24 cellular contexts compared by ENCODE assay signal in the genomic region with DNA sequence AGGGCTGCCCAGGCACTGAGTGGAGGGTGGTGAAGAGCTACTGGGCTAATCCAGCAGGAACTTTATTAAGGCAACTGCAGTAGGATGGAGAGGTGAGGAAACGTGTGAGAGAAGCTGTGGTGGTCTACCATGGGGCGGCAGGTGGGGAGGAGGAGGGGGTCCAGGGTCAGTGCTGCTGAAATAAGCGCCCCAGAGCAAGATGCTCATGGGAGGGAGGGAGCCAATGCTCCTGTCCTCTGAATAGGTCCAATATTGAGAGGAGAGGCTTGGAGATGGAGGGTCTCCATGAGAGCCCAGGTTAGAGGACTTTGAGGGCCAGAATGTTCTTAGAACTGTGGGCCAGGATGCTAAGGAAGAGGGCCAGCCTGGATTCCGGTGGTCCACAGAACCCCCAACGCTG.
"Had no signal": no experiment of that assay in that cellular context is flagged by ENCODE, and none has a peak within 500 bp of the region (broad histone marks: within the 10 kb centered on the region; RNA-seq: fewer than 3 reads in every experiment).

No MANE protein-coding gene starts in this region.

- ATAC-seq: activated CD4-positive, alpha-beta T cell treated with anti-CD3 and anti-CD28 coated beads for 36 hours; activated CD8-positive, alpha-beta T cell treated with anti-CD3 and anti-CD28 coated beads, Interleukin-2, amount 10 ng/mL, durations not matched to agents 7 days and 5 days; left ventricle myocardium superior; pancreas; stimulated activated naive B cell treated with anti-CD40 and anti-IgM and Interleukin-4, amounts not matched to agents 10 μg/mL and 1 μg/mL and 100 μg/mL, for 72 hours had no signal

- DNase-seq: activated CD4-positive, alpha-beta T cell treated with anti-CD3 and anti-CD28 coated beads for 36 hours; activated CD4-positive, CD25-positive, alpha-beta regulatory T cell; activated CD8-positive, alpha-beta T cell treated with anti-CD3 and anti-CD28 coated beads, Interleukin-2, amount 10 ng/mL, durations not matched to agents 7 days and 5 days; activated gamma-delta T cell; activated naive CD4-positive, alpha-beta T cell treated with anti-CD3 and anti-CD28 coated beads, Interleukin-2, amount 10 ng/mL, durations not matched to agents 7 days and 5 days; activated naive CD8-positive, alpha-beta T cell treated with anti-CD3 and anti-CD28 coated beads, Interleukin-2, amount 10 ng/mL, durations not matched to agents 7 days and 5 days; central memory CD4-positive, alpha-beta T cell; dermis blood vessel endothelial cell; effector CD4-positive, alpha-beta T cell; glutamatergic neuron; islet precursor cell; left ventricle myocardium superior; pancreas; retina; sigmoid colon; stimulated activated CD4-positive, alpha-beta T cell treated with anti-CD3 and anti-CD28 coated beads, Interleukin-15, amount 100 ng/mL, for 24 hours; stimulated activated CD4-positive, alpha-beta T cell treated with anti-CD3 and anti-CD28 coated beads, Interleukin-2, amount 100 ng/mL, for 24 hours; stimulated activated naive B cell treated with anti-CD40 and anti-IgM and Interleukin-4, amounts not matched to agents 10 μg/mL and 1 μg/mL and 100 μg/mL, for 72 hours; stomach had no signal

- H3K36me3 ChIP-seq: neutrophil had no signal

- H3K27ac Mint-ChIP-seq: activated CD4-positive, alpha-beta T cell treated with anti-CD3 and anti-CD28 coated beads for 36 hours; activated CD8-positive, alpha-beta T cell treated with anti-CD3 and anti-CD28 coated beads, Interleukin-2, amount 10 ng/mL, durations not matched to agents 7 days and 5 days; activated naive CD4-positive, alpha-beta T cell treated with anti-CD3 and anti-CD28 coated beads, Interleukin-2, amount 10 ng/mL, durations not matched to agents 7 days and 5 days; activated naive CD8-positive, alpha-beta T cell treated with anti-CD3 and anti-CD28 coated beads, Interleukin-2, amount 10 ng/mL, durations not matched to agents 7 days and 5 days; activated T-helper 1 cell treated with anti-CD3 and anti-CD28 coated beads, Interleukin-12 subunit alpha, Interleukin-12 subunit beta, Interleukin-2, Interleukin-4 antibody, amounts not matched to agents 30 ng/mL and 10 ng/mL and 1 ng/mL, durations not matched to agents 14 hours and 24 hours and 36 hours; nephron; stimulated activated naive B cell treated with anti-CD40 and anti-IgM and Interleukin-4, amounts not matched to agents 10 μg/mL and 1 μg/mL and 100 μg/mL, for 72 hours had no signal

- H3K4me1 Mint-ChIP-seq: activated CD4-positive, alpha-beta T cell treated with anti-CD3 and anti-CD28 coated beads for 36 hours; activated naive CD4-positive, alpha-beta T cell treated with anti-CD3 and anti-CD28 coated beads, Interleukin-2, amount 10 ng/mL, durations not matched to agents 7 days and 5 days; activated naive CD8-positive, alpha-beta T cell treated with anti-CD3 and anti-CD28 coated beads, Interleukin-2, amount 10 ng/mL, durations not matched to agents 7 days and 5 days; stimulated activated naive B cell treated with anti-CD40 and anti-IgM and Interleukin-4, amounts not matched to agents 10 μg/mL and 1 μg/mL and 100 μg/mL, for 72 hours had no signal

- H3K4me1 ChIP-seq: pancreas, prostate gland had no signal

- H3K4me3 ChIP-seq: pancreas, prostate gland, sigmoid colon, stomach, tibial artery had no signal

- H3K9me3 ChIP-seq: neutrophil, pancreas, prostate gland, sigmoid colon, stomach, tibial artery had no signal

- H3K9me3 Mint-ChIP-seq: nephron had no signal

- H3K27me3 ChIP-seq: neutrophil, pancreas, sigmoid colon, stomach, tibial artery had no signal

- H3K36me3 Mint-ChIP-seq: activated naive CD4-positive, alpha-beta T cell treated with anti-CD3 and anti-CD28 coated beads, Interleukin-2, amount 10 ng/mL, durations not matched to agents 7 days and 5 days; activated naive CD8-positive, alpha-beta T cell treated with anti-CD3 and anti-CD28 coated beads, Interleukin-2, amount 10 ng/mL, durations not matched to agents 7 days and 5 days; stimulated activated naive B cell treated with anti-CD40 and anti-IgM and Interleukin-4, amounts not matched to agents 10 μg/mL and 1 μg/mL and 100 μg/mL, for 72 hours had no signal

- H3K27ac ChIP-seq: neutrophil, pancreas, prostate gland, sigmoid colon, stomach had no signal

- H3K4me3 Mint-ChIP-seq: activated CD4-positive, alpha-beta T cell treated with anti-CD3 and anti-CD28 coated beads for 36 hours; activated CD8-positive, alpha-beta T cell treated with anti-CD3 and anti-CD28 coated beads, Interleukin-2, amount 10 ng/mL, durations not matched to agents 7 days and 5 days; activated naive CD4-positive, alpha-beta T cell treated with anti-CD3 and anti-CD28 coated beads, Interleukin-2, amount 10 ng/mL, durations not matched to agents 7 days and 5 days; activated naive CD8-positive, alpha-beta T cell treated with anti-CD3 and anti-CD28 coated beads, Interleukin-2, amount 10 ng/mL, durations not matched to agents 7 days and 5 days; activated T-helper 1 cell treated with anti-CD3 and anti-CD28 coated beads, Interleukin-12 subunit alpha, Interleukin-12 subunit beta, Interleukin-2, Interleukin-4 antibody, amounts not matched to agents 30 ng/mL and 10 ng/mL and 1 ng/mL, durations not matched to agents 14 hours and 24 hours and 36 hours; nephron; stimulated activated naive B cell treated with anti-CD40 and anti-IgM and Interleukin-4, amounts not matched to agents 10 μg/mL and 1 μg/mL and 100 μg/mL, for 72 hours had no signal

- H3K27me3 Mint-ChIP-seq: activated naive CD4-positive, alpha-beta T cell treated with anti-CD3 and anti-CD28 coated beads, Interleukin-2, amount 10 ng/mL, durations not matched to agents 7 days and 5 days; activated naive CD8-positive, alpha-beta T cell treated with anti-CD3 and anti-CD28 coated beads, Interleukin-2, amount 10 ng/mL, durations not matched to agents 7 days and 5 days had no signal
